8 cellular contexts compared by ENCODE assay signal in the genomic region with DNA sequence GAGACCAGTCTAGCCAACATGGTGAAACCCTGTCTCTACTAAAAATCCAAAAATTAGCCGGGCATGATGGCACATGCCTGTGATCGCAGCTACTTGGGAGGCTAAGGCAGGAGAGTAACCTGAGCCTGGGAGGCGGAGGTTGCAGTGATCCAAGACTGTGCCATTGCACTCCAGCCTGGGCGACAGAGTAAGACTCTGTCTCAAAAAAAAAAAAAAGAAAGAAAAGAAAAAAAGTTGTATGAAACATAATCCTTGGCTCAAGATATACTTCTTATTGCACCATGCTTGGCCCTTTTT. TPM values are rescaled to one million over a fixed set of nuclear protein-coding genes. Genes with fewer than 3 reads are reported as not detected.
DNase-seq lines count a peak whose midpoint lies in the region; ATAC-seq and TF ChIP-seq lines count a peak whose summit lies in the region.
"Not testable (repeated sequence)": the region's sequence is repeated elsewhere in the genome, so short reads cannot be mapped to it uniquely, and the experiment has no call there.

No MANE protein-coding gene starts in this region.

- H4K20me1 ChIP-seq in MM.1S (ENCODE audit: insufficient read depth, low read length); SK-N-SH (ENCODE audit: insufficient read depth): not testable (repeated sequence)

- POLR2A ChIA-PET in CD8-positive, alpha-beta memory T cell (lab: Charles Lee): interaction anchor here (0.6 to 0.7 kb wide), 2 partner anchors 159 to 255 kb away, joined by 3 to 5 read pairs; no protein-coding TSS in a partner anchor
- POLR2A ChIA-PET in SK-N-SH (lab: Yijun Ruan, JAX); MCF 10A (lab: Yijun Ruan, JAX): not testable (repeated sequence)

- H3K27me3 Mint-ChIP-seq in CD8-positive, alpha-beta memory T cell; activated T-cell treated with anti-CD3 and anti-CD28 coated beads, Interleukin-2, amount 50 U/mL, for 72 hours (ENCODE audit: low read depth); MCF 10A (ENCODE audit: insufficient read depth, unreplicated experiment): not testable (repeated sequence)

- peak overlapping the region; percentile 51 for H3K9ac ChIP-seq in MM.1S (ENCODE audit: low read length)
- peak overlapping the region; percentile 64 for H3K9ac ChIP-seq in SK-N-SH
- not testable (repeated sequence) for H3K9ac ChIP-seq in parathyroid adenoma

- not testable (repeated sequence) for H3K9me2 ChIP-seq in MM.1S (replicated peaks; ENCODE audit: insufficient read depth, low read length); SK-N-SH

- H3F3A ChIP-seq in MM.1S (ENCODE audit: insufficient read depth, low read length) (peaks cover 20% of the 10 kb centered on the region), SK-N-SH (replicated peaks; ENCODE audit: insufficient read depth) (peaks cover 25% of the 10 kb centered on the region)

- H3K79me2 ChIP-seq in MM.1S (ENCODE audit: low read length); SK-N-SH (ENCODE audit: insufficient read depth); parathyroid adenoma: not testable (repeated sequence)

- not testable (repeated sequence) for BruUV-seq in MCF 10A (replicated peaks; lab: Mats Ljungman, UMichigan)

- not testable (repeated sequence) for TF ChIP-seq CTCF in MM.1S (IDR thresholded peaks at IDR 0.05; ENCODE audit: low read length); SK-N-SH (IDR thresholded peaks at IDR 0.05); MCF 10A (IDR thresholded peaks at IDR 0.05; ENCODE audit: unreplicated experiment); foreskin keratinocyte (conservative IDR thresholded peaks at IDR 0.05); parathyroid adenoma (IDR thresholded peaks at IDR 0.05); upper lobe of right lung (IDR thresholded peaks at IDR 0.05)

- not testable (repeated sequence) for H3K36me3 ChIP-seq in CD8-positive, alpha-beta memory T cell (ENCODE audit: insufficient read depth, low read length); MM.1S (replicated peaks; ENCODE audit: insufficient read depth, low read length); SK-N-SH (replicated peaks in 1 of 2; ENCODE audit: control insufficient read depth in 1 of 2, insufficient read depth in 2 of 2, low read length in 1 of 2); parathyroid adenoma (ENCODE audit: control insufficient read depth, insufficient read depth, low read length); upper lobe of right lung

- peaks cover 57 to 76% (median 72%) of the 10 kb centered on the region in 3 donors for H3K4me1 Mint-ChIP-seq in CD8-positive, alpha-beta memory T cell
- peaks cover 24% of the 10 kb centered on the region for H3K4me1 Mint-ChIP-seq in activated T-cell treated with anti-CD3 and anti-CD28 coated beads, Interleukin-2, amount 50 U/mL, for 72 hours (ENCODE audit: low read depth)
- peaks cover 18% of the 10 kb centered on the region for H3K4me1 Mint-ChIP-seq in MCF 10A (ENCODE audit: insufficient read depth, unreplicated experiment)

- peaks cover 45% of the 10 kb centered on the region for H3K4me1 ChIP-seq in CD8-positive, alpha-beta memory T cell (ENCODE audit: insufficient read depth, low read length)
- peaks cover 34% of the 10 kb centered on the region for H3K4me1 ChIP-seq in MM.1S (ENCODE audit: low read length)
- H3K4me1 ChIP-seq in SK-N-SH (ENCODE audit: control insufficient read depth in 1 of 2, insufficient read depth in 2 of 2, low read depth in 1 of 2, low read length in 1 of 2): peaks cover 0 to 25% of the 10 kb centered on the region in 2 experiments; a peak in 1 of 4 replicates
- H3K4me1 ChIP-seq in foreskin keratinocyte: peaks cover 23% of the 10 kb centered on the region
- H3K4me1 ChIP-seq in parathyroid adenoma: not testable (repeated sequence)
- peaks cover 11% of the 10 kb centered on the region for H3K4me1 ChIP-seq in upper lobe of right lung

- intact Hi-C loops in MCF 10A (cut with micrococcal nuclease); upper lobe of right lung (cut with DNase I): not testable (repeated sequence)

- 79% methylated on average over 4 of the region's 4 CpGs for WGBS in SK-N-SH (ENCODE audit: low lambda C conversion rate)

- peak overlapping the region in 6 of 7 donors; percentile 73 to 90 (median 78) for H3K4me3 Mint-ChIP-seq in CD8-positive, alpha-beta memory T cell
- H3K4me3 Mint-ChIP-seq in activated T-cell treated with anti-CD3 and anti-CD28 coated beads, Interleukin-2, amount 50 U/mL, for 72 hours: peak overlapping the region in 1 of 2 donors; percentile 82
- peak overlapping the region; percentile 25 for H3K4me3 Mint-ChIP-seq in MCF 10A (ENCODE audit: unreplicated experiment)

- TF ChIP-seq EP300 in SK-N-SH (IDR thresholded peaks at IDR 0.05; ENCODE audit: borderline replicate concordance in 1 of 2, low read depth in 1 of 2, low read length in 1 of 2): not testable (repeated sequence)

- H3K27me3 ChIP-seq in CD8-positive, alpha-beta memory T cell (ENCODE audit: insufficient read depth, low read length, poor library complexity, severe bottlenecking); MM.1S (replicated peaks; ENCODE audit: insufficient read depth, low read length); SK-N-SH (ENCODE audit: insufficient read depth); foreskin keratinocyte; parathyroid adenoma (ENCODE audit: control insufficient read depth, insufficient read depth, low read length); upper lobe of right lung: not testable (repeated sequence)

- not testable (repeated sequence) for H3K9me3 ChIP-seq in CD8-positive, alpha-beta memory T cell (ENCODE audit: low read length); MM.1S (replicated peaks; ENCODE audit: insufficient read depth, low read length); SK-N-SH; parathyroid adenoma (ENCODE audit: control insufficient read depth, low read length); upper lobe of right lung

- not testable (repeated sequence) for H3K27ac ChIP-seq in CD8-positive, alpha-beta memory T cell (ENCODE audit: low read depth, low read length)
- peak overlapping the region; percentile 96 for H3K27ac ChIP-seq in MM.1S (ENCODE audit: low read length)
- peak overlapping the region; percentile 62 to 98; a peak in 3 of 4 replicates for H3K27ac ChIP-seq in SK-N-SH (ENCODE audit: low read depth in 2 of 2, low read length in 1 of 2)
- peak overlapping the region; percentile 28 for H3K27ac ChIP-seq in foreskin keratinocyte
- H3K27ac ChIP-seq in parathyroid adenoma: peak overlapping the region; percentile 49
- peak overlapping the region; percentile 42 for H3K27ac ChIP-seq in upper lobe of right lung

- not testable (repeated sequence) for H3K9me3 Mint-ChIP-seq in CD8-positive, alpha-beta memory T cell; activated T-cell treated with anti-CD3 and anti-CD28 coated beads, Interleukin-2, amount 50 U/mL, for 72 hours; MCF 10A (ENCODE audit: unreplicated experiment)

- TF ChIP-seq RAD21 in SK-N-SH (IDR thresholded peaks at IDR 0.05; ENCODE audit: low read length): not testable (repeated sequence)

- DNase-seq in CD8-positive, alpha-beta memory T cell; MM.1S; SK-N-SH; activated T-cell treated with anti-CD3 and anti-CD28 coated beads, Interleukin-2, amount 50 U/mL, for 72 hours; upper lobe of right lung: not testable (repeated sequence)
- DNase-seq in MCF 10A (ENCODE audit: unreplicated experiment): peak; percentile 49
- peak; percentile 42 to 71 for DNase-seq in foreskin keratinocyte

- peak overlapping the region; percentile 49 for H2AFZ ChIP-seq in MM.1S (ENCODE audit: low read length)
- peak overlapping the region; percentile 18 for H2AFZ ChIP-seq in SK-N-SH (ENCODE audit: low read depth)
- not testable (repeated sequence) for H2AFZ ChIP-seq in parathyroid adenoma

- not testable (repeated sequence) for ATAC-seq in activated T-cell treated with anti-CD3 and anti-CD28 coated beads, Interleukin-2, amount 50 U/mL, for 72 hours (replicated peaks in 1 of 2); foreskin keratinocyte; upper lobe of right lung

- H3K4me3 ChIP-seq in CD8-positive, alpha-beta memory T cell (ENCODE audit: low read length); SK-N-SH (ENCODE audit: low read depth in 2 of 2, low read length in 1 of 2); parathyroid adenoma (ENCODE audit: low read depth, low read length); upper lobe of right lung: not testable (repeated sequence)
- H3K4me3 ChIP-seq in MM.1S (ENCODE audit: low read length): peak overlapping the region; percentile 40; the same call in 1 of the 2 replicates

- peak overlapping the region; percentile 87 to 100 (median 97) for H3K27ac Mint-ChIP-seq in CD8-positive, alpha-beta memory T cell
- peak overlapping the region; percentile 70 for H3K27ac Mint-ChIP-seq in activated T-cell treated with anti-CD3 and anti-CD28 coated beads, Interleukin-2, amount 50 U/mL, for 72 hours
- H3K27ac Mint-ChIP-seq in MCF 10A (ENCODE audit: low read depth, unreplicated experiment): peak overlapping the region; percentile 85

- CTCF ChIA-PET in CD8-positive, alpha-beta memory T cell (lab: Charles Lee): interaction anchor here (1.0 to 1.2 kb wide), 2 partner anchors 24 to 27 kb away, joined by 4 to 6 read pairs; no protein-coding TSS in a partner anchor
- CTCF ChIA-PET in SK-N-SH (lab: Yijun Ruan, JAX) (interaction anchor here (0.9 kb wide), 1 partner anchor 24 kb away, joined by 3 read pairs; no protein-coding TSS in a partner anchor), MCF 10A (lab: Yijun Ruan, JAX) (interaction anchor here (0.6 to 2.3 kb wide), 4 partner anchors 13 to 200 kb away, joined by 3 to 12 read pairs (median 5); no protein-coding TSS in a partner anchor)

- H3K36me3 Mint-ChIP-seq in CD8-positive, alpha-beta memory T cell: peaks cover 0 to 12% (median 7%) of the 10 kb centered on the region in 3 donors
- H3K36me3 Mint-ChIP-seq in activated T-cell treated with anti-CD3 and anti-CD28 coated beads, Interleukin-2, amount 50 U/mL, for 72 hours (ENCODE audit: insufficient read depth in 2 of 2); MCF 10A (ENCODE audit: insufficient read depth, unreplicated experiment): not testable (repeated sequence)

- H3K4me2 ChIP-seq in MM.1S (ENCODE audit: low read depth, low read length) (peak overlapping the region; percentile 45), SK-N-SH (peak overlapping the region; percentile 65)
- not testable (repeated sequence) for H3K4me2 ChIP-seq in parathyroid adenoma (ENCODE audit: low read length)

RNA-seq across cellular contexts. Expression of a gene that starts 19.1 kb away (rescaled TPM):
- 1 to 10 TPM; 2.1 to 2.5 TPM for total RNA-seq in CD8-positive, alpha-beta memory T cell
- polyA plus RNA-seq in CD8-positive, alpha-beta memory T cell: 4.9 TPM
- polyA plus RNA-seq in SK-N-SH (2012; rRNA removed) (17.8 and 20.6 TPM in 2 replicates), foreskin keratinocyte (3.1 and 3.4 TPM in 2 replicates)
- 9.1 and 13.7 TPM in 2 replicates for polyA plus RNA-seq in SK-N-SH (2012; cell fraction: cytosol; rRNA removed)
- polyA plus RNA-seq in SK-N-SH (2012; cell fraction: nucleus; rRNA removed): 50.0 and 58.2 TPM in 2 replicates
- 1 to 10 TPM; 2.5 to 4.1 TPM for total RNA-seq in activated T-cell treated with anti-CD3 and anti-CD28 coated beads, Interleukin-2, amount 50 U/mL, for 72 hours
- total RNA-seq in MCF 10A (2022) (1.6 and 4.3 TPM in 2 replicates), foreskin keratinocyte (2.4 and 4.8 TPM in 2 replicates), upper lobe of right lung (2.3 TPM)
